Comparison of ENCODE assay signal across 25 cellular contexts in the genomic region with DNA sequence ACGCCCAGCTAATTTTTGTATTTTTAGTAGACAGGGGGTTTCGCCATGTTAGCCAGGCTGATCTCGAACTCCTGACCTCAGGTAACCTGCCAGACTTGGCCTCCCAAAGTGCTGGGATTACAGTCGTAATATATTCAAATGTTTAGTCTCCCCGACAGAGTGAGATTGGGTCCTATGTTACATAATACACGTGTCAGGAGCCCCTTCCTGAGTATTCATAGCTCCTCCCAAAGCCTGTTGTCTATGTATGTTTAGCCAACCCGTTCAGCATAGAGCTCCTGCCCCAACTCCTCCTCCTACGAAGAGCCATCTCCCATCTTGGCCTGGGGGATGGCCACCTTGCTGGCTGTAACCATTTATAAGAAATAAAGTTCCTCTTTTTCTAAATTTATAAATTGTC.
"Had no signal": no experiment of that assay in that cellular context is flagged by ENCODE, and none has a peak within 500 bp of the region (broad histone marks: within the 10 kb centered on the region; RNA-seq: fewer than 3 reads in every experiment).

No MANE protein-coding gene starts in this region.

- H3K9me3 ChIP-seq: gastroesophageal sphincter, lower lobe of right lung, mucosa of descending colon, sigmoid colon, testis, vagina had no signal

- H3K27ac Mint-ChIP-seq: activated B cell treated with CpG ODN at 0.5 μM for 24 hours; activated CD4-positive, alpha-beta memory T cell treated with anti-CD3 and anti-CD28 coated beads, Interleukin-2, amount 10 ng/mL, durations not matched to agents 7 days and 5 days; activated CD4-positive, alpha-beta T cell treated with anti-CD3 and anti-CD28 coated beads for 36 hours; activated naive CD8-positive, alpha-beta T cell treated with anti-CD3 and anti-CD28 coated beads, Interleukin-2, amount 50 U/mL, for 24 hours; activated T-helper 1 cell treated with anti-CD3 and anti-CD28 coated beads, Interleukin-12 subunit alpha, Interleukin-12 subunit beta, Interleukin-2, Interleukin-4 antibody, amounts not matched to agents 30 ng/mL and 10 ng/mL and 1 ng/mL, durations not matched to agents 14 hours and 24 hours and 36 hours; stimulated activated naive B cell treated with anti-CD40 and anti-IgM and Interleukin-4, amounts not matched to agents 10 μg/mL and 1 μg/mL and 100 μg/mL, for 72 hours; type B pancreatic cell had no signal

- H3K4me2 ChIP-seq: smooth muscle cell had no signal

- H3K4me3 Mint-ChIP-seq: activated B cell treated with CpG ODN at 0.5 μM for 24 hours; activated CD4-positive, alpha-beta memory T cell treated with anti-CD3 and anti-CD28 coated beads, Interleukin-2, amount 10 ng/mL, durations not matched to agents 7 days and 5 days; activated CD4-positive, alpha-beta T cell treated with anti-CD3 and anti-CD28 coated beads for 36 hours; activated naive CD8-positive, alpha-beta T cell treated with anti-CD3 and anti-CD28 coated beads, Interleukin-2, amount 50 U/mL, for 24 hours; activated T-helper 1 cell treated with anti-CD3 and anti-CD28 coated beads, Interleukin-12 subunit alpha, Interleukin-12 subunit beta, Interleukin-2, Interleukin-4 antibody, amounts not matched to agents 30 ng/mL and 10 ng/mL and 1 ng/mL, durations not matched to agents 14 hours and 24 hours and 36 hours; stimulated activated naive B cell treated with anti-CD40 and anti-IgM and Interleukin-4, amounts not matched to agents 10 μg/mL and 1 μg/mL and 100 μg/mL, for 72 hours had no signal

- H3K27ac ChIP-seq: cardiac muscle cell, epithelial cell of prostate, gastroesophageal sphincter, lower lobe of right lung, sigmoid colon, testis, vagina had no signal

- H3K36me3 ChIP-seq: cardiac muscle cell, gastroesophageal sphincter, lower lobe of right lung, sigmoid colon, vagina had no signal

- ATAC-seq: activated CD4-positive, alpha-beta T cell treated with anti-CD3 and anti-CD28 coated beads for 36 hours; activated naive CD8-positive, alpha-beta T cell treated with anti-CD3 and anti-CD28 coated beads, Interleukin-2, amount 50 U/mL, for 24 hours; gastroesophageal sphincter; lower lobe of right lung; mucosa of descending colon; stimulated activated naive B cell treated with anti-CD40 and anti-IgM and Interleukin-4, amounts not matched to agents 10 μg/mL and 1 μg/mL and 100 μg/mL, for 72 hours had no signal

- H3K4me3 ChIP-seq: cardiac muscle cell, gastroesophageal sphincter, lower lobe of right lung, mucosa of descending colon, sigmoid colon, smooth muscle cell, testis, vagina had no signal

- H3K9me3 Mint-ChIP-seq: activated B cell treated with CpG ODN at 0.5 μM for 24 hours; activated CD4-positive, alpha-beta memory T cell treated with anti-CD3 and anti-CD28 coated beads, Interleukin-2, amount 10 ng/mL, durations not matched to agents 7 days and 5 days; activated naive CD8-positive, alpha-beta T cell treated with anti-CD3 and anti-CD28 coated beads, Interleukin-2, amount 50 U/mL, for 24 hours; activated T-helper 1 cell treated with anti-CD3 and anti-CD28 coated beads, Interleukin-12 subunit alpha, Interleukin-12 subunit beta, Interleukin-2, Interleukin-4 antibody, amounts not matched to agents 30 ng/mL and 10 ng/mL and 1 ng/mL, durations not matched to agents 14 hours and 24 hours and 36 hours; stimulated activated naive B cell treated with anti-CD40 and anti-IgM and Interleukin-4, amounts not matched to agents 10 μg/mL and 1 μg/mL and 100 μg/mL, for 72 hours; type B pancreatic cell had no signal

- DNase-seq: activated B cell treated with CpG ODN at 0.5 μM for 24 hours; activated CD4-positive, alpha-beta memory T cell treated with anti-CD3 and anti-CD28 coated beads, Interleukin-2, amount 10 ng/mL, durations not matched to agents 7 days and 5 days; activated CD4-positive, alpha-beta T cell treated with anti-CD3 and anti-CD28 coated beads for 36 hours; activated gamma-delta T cell; activated naive CD4-positive, alpha-beta T cell treated with anti-CD3 and anti-CD28 coated beads, Interleukin-2, amount 50 U/mL, for 16 hours; activated naive CD8-positive, alpha-beta T cell treated with anti-CD3 and anti-CD28 coated beads, Interleukin-2, amount 50 U/mL, for 24 hours; head of caudate nucleus; hypothalamus; lower lobe of right lung; mesendoderm; mucosa of descending colon; retina; sigmoid colon; stimulated activated CD4-positive, alpha-beta T cell treated with anti-CD3 and anti-CD28 coated beads, Interleukin-2, amount 100 ng/mL, for 48 hours; stimulated activated CD8-positive, alpha-beta memory T cell treated with anti-CD3 and anti-CD28 coated beads, Interleukin-4, amount 100 ng/mL, for 48 hours; stimulated activated naive B cell treated with anti-CD40 and anti-IgM and Interleukin-4, amounts not matched to agents 10 μg/mL and 1 μg/mL and 100 μg/mL, for 72 hours; T1000; testis had no signal

- H3K27me3 ChIP-seq: testis, vagina had no signal

- H3K36me3 Mint-ChIP-seq: stimulated activated naive B cell treated with anti-CD40 and anti-IgM and Interleukin-4, amounts not matched to agents 10 μg/mL and 1 μg/mL and 100 μg/mL, for 72 hours had no signal
